ENCODE assay signal across 8 cellular contexts in the genomic region with DNA sequence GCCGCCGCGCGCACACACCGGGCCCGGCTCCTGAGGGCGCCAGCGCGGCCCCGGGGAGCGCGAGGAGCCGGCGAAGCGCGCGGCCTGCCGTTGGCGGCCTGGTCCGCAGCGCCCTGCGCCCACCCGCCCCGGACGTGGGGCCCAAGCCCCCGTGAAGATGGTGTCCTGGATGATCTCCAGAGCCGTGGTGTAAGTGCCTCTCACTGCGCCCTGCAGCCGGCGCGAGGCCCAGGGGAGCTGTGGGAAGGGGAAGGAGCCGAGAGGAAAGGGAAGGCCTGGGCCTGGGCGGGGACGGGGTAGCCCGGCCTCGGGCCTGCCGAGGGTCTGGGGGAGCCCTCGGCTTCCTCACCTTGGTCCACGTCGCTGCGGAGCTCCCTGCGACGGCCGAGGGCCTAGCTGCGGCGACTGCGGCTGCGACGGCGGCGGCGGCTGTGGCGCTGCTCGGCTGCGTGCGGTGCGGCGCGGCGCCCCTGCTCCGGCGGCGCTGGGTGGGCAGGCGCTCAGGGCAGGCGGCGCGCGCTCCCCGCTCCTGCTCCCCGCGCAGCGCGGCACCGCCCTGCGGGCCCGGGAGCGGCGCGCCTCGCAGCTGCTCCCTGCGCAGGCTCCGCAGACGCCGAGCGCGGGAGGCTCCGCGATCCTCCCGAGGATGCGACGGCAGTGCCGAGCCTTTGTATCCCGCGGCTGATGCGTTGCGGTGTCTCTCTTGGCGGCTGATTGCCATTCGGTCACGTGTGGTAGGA. TPM values are rescaled to one million over a fixed set of nuclear protein-coding genes. Genes with fewer than 3 reads are reported as not detected.
A peak's percentile ranks its signal among the peaks of the same experiment; 100 is the strongest.
DNase-seq lines count a peak whose midpoint lies in the region; ATAC-seq and TF ChIP-seq lines count a peak whose summit lies in the region.

A gene with protein sequence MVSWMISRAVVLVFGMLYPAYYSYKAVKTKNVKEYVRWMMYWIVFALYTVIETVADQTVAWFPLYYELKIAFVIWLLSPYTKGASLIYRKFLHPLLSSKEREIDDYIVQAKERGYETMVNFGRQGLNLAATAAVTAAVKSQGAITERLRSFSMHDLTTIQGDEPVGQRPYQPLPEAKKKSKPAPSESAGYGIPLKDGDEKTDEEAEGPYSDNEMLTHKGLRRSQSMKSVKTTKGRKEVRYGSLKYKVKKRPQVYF (plus strand): TSS at position 13 of the 740 bp plus-strand sequence. CDS start 145 bp downstream, at position 158.

- H3K27ac ChIP-seq in RWPE2 (ENCODE audit: poor library complexity, severe bottlenecking) (peak within 1 kb of the TSS; percentile 88), suprapubic skin (peak within 1 kb of the TSS; percentile 100)

- H3K36me3 ChIP-seq in RWPE2 (ENCODE audit: low read depth) (peaks cover 23% of the 10 kb centered on the region; the same call in 1 of the 2 replicates), neuron (ENCODE audit: insufficient read depth, low read length) (peaks cover 2% of the 10 kb centered on the region), suprapubic skin (no peaks in the 10 kb centered on the region)

- H3K4me1 ChIP-seq in RWPE2 (ENCODE audit: insufficient read depth, poor library complexity, severe bottlenecking) (peaks cover 32% of the 10 kb centered on the region), neuron (ENCODE audit: insufficient read depth, low read length) (peaks cover 7% of the 10 kb centered on the region), suprapubic skin (peaks cover 61% of the 10 kb centered on the region)

- no peaks in the 10 kb centered on the region for H3K9me3 ChIP-seq in RWPE2 (ENCODE audit: severe bottlenecking)
- H3K9me3 ChIP-seq in neuron (ENCODE audit: low read length) = peaks cover 5% of the 10 kb centered on the region
- H3K9me3 ChIP-seq in suprapubic skin = no peaks in the 10 kb centered on the region

- peak within 1 kb of the TSS; percentile 90 for H2AFZ ChIP-seq in neuron (ENCODE audit: low read depth, low read length)

- ATAC-seq in GM19463 (IDR thresholded peaks at IDR 0.05; ENCODE audit: unreplicated experiment) (peak; percentile 66), RWPE2 (ENCODE audit: low read depth) (peak; percentile 68)

- TF ChIP-seq POLR2A in suprapubic skin (IDR thresholded peaks at IDR 0.05) = peak in 1 of 2 donors; percentile 75

- H3K27me3 ChIP-seq in RWPE2 (ENCODE audit: insufficient read depth, poor library complexity, severe bottlenecking) = no peaks in the 10 kb centered on the region
- no peaks in the 10 kb centered on the region for H3K27me3 ChIP-seq in neuron (ENCODE audit: insufficient read depth, low read length)
- no peaks in the 10 kb centered on the region for H3K27me3 ChIP-seq in suprapubic skin

- TF ChIP-seq CTCF in RWPE2 (IDR thresholded peaks at IDR 0.05; ENCODE audit: poor library complexity, severe bottlenecking) (no peak), suprapubic skin (IDR thresholded peaks at IDR 0.05) (no peak)

- DNase-seq in DMS114 treated with DMSO at 0.1 percent for 48 hours (lab: John Stamatoyannopoulos, UW; ENCODE audit: unreplicated experiment) (peak; percentile 57), HPDE6-E6E7 (ENCODE audit: extremely low spot score) (peak; percentile 55), RWPE2 (ENCODE audit: low spot score) (peak; percentile 58), foreskin melanocyte (peak; percentile 55), suprapubic skin (ENCODE audit: low spot score in 2 of 2) (peak; percentile 82 to 83)
- DNase-seq in activated naive CD4-positive, alpha-beta T cell (lab: John Stamatoyannopoulos, UW) = peak; percentile 30 to 46 (median 38)

- H3K4me3 ChIP-seq in RWPE2 (ENCODE audit: severe bottlenecking) (peak within 1 kb of the TSS; percentile 91), neuron (ENCODE audit: low read length) (peak within 1 kb of the TSS; percentile 89), suprapubic skin (peak within 1 kb of the TSS; percentile 85)

- under 1% methylated on average over 15 of the region's 99 CpGs for WGBS in suprapubic skin

- TF ChIP-seq EP300 in suprapubic skin (IDR thresholded peaks at IDR 0.05) = no peak

RNA-seq across cellular contexts. Expression of the gene that starts here (rescaled TPM):
- total RNA-seq in suprapubic skin = 10 to 100 TPM; 29.0 to 79.2 (median 31.1) TPM

Comparison
In these comparisons a context has a peak if more than half of its experiments do, and no peak if none do; other contexts are left out.
1. Peak in every context shown above with its lines: DNase-seq, ATAC-seq, H3K4me3 ChIP-seq and H3K27ac ChIP-seq.